Comparison of ENCODE assay signal across 1 cellular context in the genomic region with DNA sequence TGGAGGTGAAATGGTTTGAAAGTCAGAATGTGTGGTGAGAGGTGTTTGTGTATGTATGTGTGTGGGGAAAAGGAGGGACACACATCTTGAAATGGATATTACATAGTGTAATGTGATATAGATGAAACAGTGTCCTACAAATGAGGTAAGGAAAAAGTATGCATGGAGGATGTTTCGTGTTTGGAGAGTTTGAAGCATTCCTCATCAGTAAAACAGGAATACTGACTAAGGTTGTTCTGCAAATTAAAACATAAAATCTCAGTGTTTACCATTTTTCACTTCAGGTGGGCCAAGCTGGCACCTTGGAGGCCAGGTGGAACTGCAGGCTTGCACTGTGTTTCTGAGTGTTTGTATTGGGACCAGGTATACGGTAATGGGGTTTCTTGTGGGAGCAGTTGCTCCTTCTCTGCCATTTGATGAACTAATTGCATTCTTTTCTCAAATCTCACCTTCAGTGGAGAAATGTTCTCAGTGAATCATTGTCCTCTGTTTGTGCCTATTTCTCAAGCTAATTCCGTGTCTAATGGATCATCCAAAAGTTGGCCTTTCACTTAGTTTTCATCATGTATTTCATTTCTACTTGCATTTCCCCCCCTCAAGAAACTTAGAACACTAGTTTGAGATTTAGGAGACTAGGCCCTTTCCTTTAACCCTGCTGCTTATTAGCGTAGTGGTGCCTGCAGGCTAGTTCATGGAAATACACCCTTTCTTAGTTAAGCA.
TF ChIP-seq lines count a peak whose summit lies in the region.

No MANE protein-coding gene starts in this region.

TF ChIP-seq in IMR-90, 13 proteins besides CTCF, POLR2A, EP300 and RAD21:
- no peak for TF ChIP-seq MXI1 (IDR thresholded peaks at IDR 0.05; ENCODE audit: borderline replicate concordance, low read depth, low read length)
